In genomic region chr16:1194665-1195392, GRCh38 we compare ENCODE assay signal across 8 cellular contexts. TPM values are rescaled to one million over a fixed set of nuclear protein-coding genes. Genes with fewer than 3 reads are reported as not detected.
DNase-seq lines count a peak whose midpoint lies in the region; ATAC-seq and TF ChIP-seq lines count a peak whose summit lies in the region.

No MANE protein-coding gene starts in this region.

- H3K4me3 Mint-ChIP-seq in HFFc6 = no peak overlapping the region
- H3K4me3 Mint-ChIP-seq in naive thymus-derived CD8-positive, alpha-beta T cell = no peak overlapping the region

- POLR2A ChIA-PET in naive thymus-derived CD8-positive, alpha-beta T cell (lab: Charles Lee) = no interaction called here

- no peak overlapping the region for H3K27ac ChIP-seq in brain microvascular endothelial cell

- H3K27me3 ChIP-seq in BE2C (no peaks in the 10 kb centered on the region; the same call in 1 of the 2 replicates), brain microvascular endothelial cell (replicated peaks) (no peaks in the 10 kb centered on the region)

- peaks cover 5% of the 10 kb centered on the region for H3K9me3 Mint-ChIP-seq in HFFc6
- H3K9me3 Mint-ChIP-seq in naive thymus-derived CD8-positive, alpha-beta T cell = no peaks in the 10 kb centered on the region

- 0 out of 2 replicates have a peak, but pooled peaks cover 2% of the 10 kb centered on the region for H3K27me3 Mint-ChIP-seq in HFFc6 (ENCODE audit: insufficient read depth)
- H3K27me3 Mint-ChIP-seq in naive thymus-derived CD8-positive, alpha-beta T cell = peaks cover 0 to 1% (median 0%) of the 10 kb centered on the region in 5 donors

- DNase-seq in BE2C (peak; percentile 65), HFFc6 (no peak), brain microvascular endothelial cell (no peak), RKO (ENCODE audit: low spot score) (no peak), putamen (ENCODE audit: low spot score) (no peak)
- peak in 6 of 10 donors; percentile 23 to 41 (median 30) for DNase-seq in naive thymus-derived CD8-positive, alpha-beta T cell

- H3K9me3 ChIP-seq in BE2C = no peaks in the 10 kb centered on the region

- H3K36me3 ChIP-seq in BE2C (no peaks in the 10 kb centered on the region), brain microvascular endothelial cell (replicated peaks) (no peaks in the 10 kb centered on the region)

- TF ChIP-seq CTCF in BE2C (IDR thresholded peaks at IDR 0.05; ENCODE audit: low read depth, low read length) = peak; percentile 78
- peak; percentile 94 for TF ChIP-seq CTCF in HFFc6 (IDR thresholded peaks at IDR 0.05)
- TF ChIP-seq CTCF in brain microvascular endothelial cell (IDR thresholded peaks at IDR 0.05; ENCODE audit: low read depth, low read length, missing control alignments) = peak; percentile 64

- 0 out of 2 replicates have a peak, but pooled peaks cover 2% of the 10 kb centered on the region for H3K36me3 Mint-ChIP-seq in HFFc6 (ENCODE audit: low read depth)
- no peaks in the 10 kb centered on the region for H3K36me3 Mint-ChIP-seq in naive thymus-derived CD8-positive, alpha-beta T cell

- in situ Hi-C loops in brain microvascular endothelial cell (cut with HindIII; ENCODE audit: low pct_ligation_motif_present, low sequenced_read_pairs) = no loop called here

- ATAC-seq in naive thymus-derived CD8-positive, alpha-beta T cell = peak; percentile 25 to 50
- no peak for ATAC-seq in GM21825 (IDR thresholded peaks at IDR 0.05; ENCODE audit: unreplicated experiment)
- no peak for ATAC-seq in HG03175 (IDR thresholded peaks at IDR 0.05; ENCODE audit: unreplicated experiment)

- no peak overlapping the region for H3K4me3 ChIP-seq in BE2C (ENCODE audit: low read depth, low read length)
- H3K4me3 ChIP-seq in brain microvascular endothelial cell (ENCODE audit: low read depth, low read length) = no peak overlapping the region

- no peak overlapping the region for H3K27ac Mint-ChIP-seq in HFFc6
- no peak overlapping the region for H3K27ac Mint-ChIP-seq in naive thymus-derived CD8-positive, alpha-beta T cell

- no peaks in the 10 kb centered on the region for H3K4me1 Mint-ChIP-seq in HFFc6 (ENCODE audit: low read depth)
- peaks cover 0 to 14% (median 2%) of the 10 kb centered on the region in 4 donors for H3K4me1 Mint-ChIP-seq in naive thymus-derived CD8-positive, alpha-beta T cell

- H3K4me1 ChIP-seq in BE2C = peaks cover 8% of the 10 kb centered on the region

RNA-seq across cellular contexts. Expression of gene TPSG1, which starts 30.2 kb away (rescaled TPM):
- polyA plus RNA-seq in BE2C (2012; ENCODE audit: insufficient read depth, insufficient read length, low read depth) = not detected
- total RNA-seq in HFFc6 (2021; fragmentation: NEBNext Ultra II Directional; extraction: Animal tissue kit (Norgen Biotek cat#: 25700)) = under 1 TPM in 1 of 6 experiments, not detected in 5; 0.23 TPM
- total RNA-seq in naive thymus-derived CD8-positive, alpha-beta T cell = not detected
- not detected for polyA plus RNA-seq in naive thymus-derived CD8-positive, alpha-beta T cell

RNA-seq across cellular contexts. Expression of gene TPSB2, which starts 35.2 kb away (rescaled TPM):
- not detected for polyA plus RNA-seq in BE2C (2012; ENCODE audit: insufficient read depth, insufficient read length, low read depth)
- total RNA-seq in HFFc6 (2021; fragmentation: NEBNext Ultra II Directional; extraction: Animal tissue kit (Norgen Biotek cat#: 25700)) = not detected
- not detected for total RNA-seq in naive thymus-derived CD8-positive, alpha-beta T cell
- not detected for polyA plus RNA-seq in naive thymus-derived CD8-positive, alpha-beta T cell

RNA-seq across cellular contexts. Expression of gene CACNA1H, which starts 41.9 kb away (rescaled TPM):
- 3.6 TPM for polyA plus RNA-seq in BE2C (2012; ENCODE audit: insufficient read depth, insufficient read length, low read depth)
- total RNA-seq in HFFc6 (2021; fragmentation: NEBNext Ultra II Directional; extraction: Animal tissue kit (Norgen Biotek cat#: 25700)) = under 1 TPM in 2 of 6 experiments, not detected in 4; 0.03 to 0.05 TPM
- 1 to 10 TPM; 2.3 to 2.7 TPM for total RNA-seq in naive thymus-derived CD8-positive, alpha-beta T cell
- 1 to 10 TPM in 1 of 3 donors, under 1 TPM in 2; 0.03 to 1.8 (median 0.95) TPM for polyA plus RNA-seq in naive thymus-derived CD8-positive, alpha-beta T cell

RNA-seq across cellular contexts. Expression of gene TPSAB1, which starts 45.7 kb away (rescaled TPM):
- not detected for polyA plus RNA-seq in BE2C (2012; ENCODE audit: insufficient read depth, insufficient read length, low read depth)
- not detected for total RNA-seq in HFFc6 (2021; fragmentation: NEBNext Ultra II Directional; extraction: Animal tissue kit (Norgen Biotek cat#: 25700))
- total RNA-seq in naive thymus-derived CD8-positive, alpha-beta T cell = not detected
- polyA plus RNA-seq in naive thymus-derived CD8-positive, alpha-beta T cell = not detected

Comparison
In these comparisons a context has a peak if more than half of its experiments do, and no peak if none do; other contexts are left out.
1. DNase-seq: peak in BE2C (single experiment) and naive thymus-derived CD8-positive, alpha-beta T cell (6 of 10); none in HFFc6 (single experiment), brain microvascular endothelial cell (single experiment), RKO (single experiment) and putamen (single experiment).
2. ATAC-seq: peak in naive thymus-derived CD8-positive, alpha-beta T cell (2 of 2); none in GM21825 (single experiment) and HG03175 (single experiment).
3. Peak in every context shown above with its lines, with median percentiles within 50 percentile points of each other: CTCF ChIP-seq.